Comparison of ENCODE assay signal across 28 cellular contexts in genomic region chr6:33235221-33235634, GRCh38. TPM values are rescaled to one million over a fixed set of nuclear protein-coding genes. Genes with fewer than 3 reads are reported as not detected.
DNase-seq lines count a peak whose midpoint lies in the region; ATAC-seq and TF ChIP-seq lines count a peak whose summit lies in the region.
"Had no signal": no experiment of that assay in that cellular context is flagged by ENCODE, and none has a peak within 500 bp of the region (broad histone marks: within the 10 kb centered on the region; RNA-seq: fewer than 3 reads in every experiment).

No MANE protein-coding gene starts in this region.

- peaks cover 28% of the 10 kb centered on the region for H3K4me1 ChIP-seq in BLaER1
- peaks cover 9% of the 10 kb centered on the region for H3K4me1 ChIP-seq in HUES64 (ENCODE audit: insufficient read depth, low read length)
- peaks cover 8% of the 10 kb centered on the region for H3K4me1 ChIP-seq in mesodermal cell (ENCODE audit: control insufficient read depth, insufficient read depth, low read length, poor library complexity, severe bottlenecking)
- H3K4me1 ChIP-seq: Peyer's patch, prostate gland, stomach, uterus had no signal

- no peaks in the 10 kb centered on the region for H3K27me3 ChIP-seq in BLaER1
- H3K27me3 ChIP-seq in HUES64 (ENCODE audit: insufficient read depth, low read length): peaks cover 2% of the 10 kb centered on the region
- H3K27me3 ChIP-seq: Peyer's patch, uterus had no signal

- peak overlapping the region; percentile 79 for H3K27ac Mint-ChIP-seq in chondrocyte (ENCODE audit: unreplicated experiment)
- no peak overlapping the region for H3K27ac Mint-ChIP-seq in stimulated activated naive CD8-positive, alpha-beta T cell treated with anti-CD3 and anti-CD28 coated beads, Interleukin-15, amount 100 ng/mL, for 72 hours
- H3K27ac Mint-ChIP-seq: activated CD4-positive, alpha-beta T cell treated with anti-CD3 and anti-CD28 coated beads for 36 hours; activated CD8-positive, alpha-beta T cell treated with anti-CD3 and anti-CD28 coated beads for 36 hours; activated naive CD4-positive, alpha-beta T cell treated with anti-CD3 and anti-CD28 coated beads, Interleukin-2, amount 10 ng/mL, durations not matched to agents 7 days and 5 days; activated T-helper 17 cell treated with anti-CD3 and anti-CD28 coated beads, Interleukin-2, amount 50 U/mL, for 72 hours; CD8-positive, alpha-beta T cell; T-helper 2 cell treated with Interferon-gamma antibody and Interleukin-4, amounts not matched to agents 5 μg/mL and 100 μg/mL, for 36 hours had no signal

- H3K9me3 ChIP-seq in BLaER1 (no peaks in the 10 kb centered on the region), HUES64 (ENCODE audit: insufficient read depth, low read depth, low read length) (no peaks in the 10 kb centered on the region), mesodermal cell (ENCODE audit: control insufficient read depth, low read length) (no peaks in the 10 kb centered on the region)
- H3K9me3 ChIP-seq: Peyer's patch, prostate gland, stomach, uterus had no signal

- DNase-seq in chondrocyte (ENCODE audit: low spot score): no peak
- DNase-seq in G401 (ENCODE audit: low spot score): no peak
- DNase-seq in stimulated activated naive CD8-positive, alpha-beta T cell treated with anti-CD3 and anti-CD28 coated beads, Interleukin-15, amount 100 ng/mL, for 72 hours: no peak
- DNase-seq in erythroblast (lab: John Stamatoyannopoulos, UW): no peak
- DNase-seq: activated CD4-positive, alpha-beta T cell treated with anti-CD3 and anti-CD28 coated beads for 36 hours; activated CD8-positive, alpha-beta T cell treated with anti-CD3 and anti-CD28 coated beads for 36 hours; activated naive CD4-positive, alpha-beta T cell treated with anti-CD3 and anti-CD28 coated beads, Interleukin-2, amount 10 ng/mL, durations not matched to agents 7 days and 5 days; AML-193; CD8-positive, alpha-beta T cell; cerebellar nuclear complex; NCI-H2029 treated with DMSO at 0.1 percent for 48 hours; NCI-H446 treated with DMSO at 0.1 percent for 48 hours; NCI-H82; SHP77 treated with DMSO at 0.1 percent for 48 hours; stomach; uterus had no signal

- H3K9ac ChIP-seq in BLaER1 (peak overlapping the region; percentile 34; the same call in 1 of the 2 replicates), HUES64 (ENCODE audit: low read depth, low read length) (no peak overlapping the region)
- H3K9ac ChIP-seq: KMS-11 had no signal

- no peak for TF ChIP-seq POLR2A in erythroblast (IDR thresholded peaks at IDR 0.05; ENCODE audit: low read length)

- H4K20me1 ChIP-seq in BLaER1: no peaks in the 10 kb centered on the region

- in situ Hi-C loops in G401 (cut with HindIII; ENCODE audit: low sequenced_read_pairs): no loop called here

- ATAC-seq in stimulated activated naive CD8-positive, alpha-beta T cell treated with anti-CD3 and anti-CD28 coated beads, Interleukin-15, amount 100 ng/mL, for 72 hours: no peak
- no peak for ATAC-seq in GM19395 (IDR thresholded peaks at IDR 0.05; ENCODE audit: unreplicated experiment)
- ATAC-seq: activated CD4-positive, alpha-beta T cell treated with anti-CD3 and anti-CD28 coated beads for 36 hours; activated CD8-positive, alpha-beta T cell treated with anti-CD3 and anti-CD28 coated beads for 36 hours; activated T-helper 17 cell treated with anti-CD3 and anti-CD28 coated beads, Interleukin-2, amount 50 U/mL, for 72 hours; CD8-positive, alpha-beta T cell; sciatic nerve had no signal

- no peaks in the 10 kb centered on the region for H3K36me3 ChIP-seq in BLaER1
- no peaks in the 10 kb centered on the region for H3K36me3 ChIP-seq in HUES64 (ENCODE audit: insufficient read depth, low read length)
- H3K36me3 ChIP-seq in mesodermal cell (ENCODE audit: control insufficient read depth, insufficient read depth, low read length): no peaks in the 10 kb centered on the region
- H3K36me3 ChIP-seq: Peyer's patch, prostate gland, stomach, uterus had no signal

- H3K36me3 Mint-ChIP-seq in chondrocyte (ENCODE audit: low read depth): no peaks in the 10 kb centered on the region
- H3K36me3 Mint-ChIP-seq: activated naive CD4-positive, alpha-beta T cell treated with anti-CD3 and anti-CD28 coated beads, Interleukin-2, amount 10 ng/mL, durations not matched to agents 7 days and 5 days; brain; CD8-positive, alpha-beta T cell had no signal

- H3K9me3 Mint-ChIP-seq in chondrocyte (ENCODE audit: low read depth): no peaks in the 10 kb centered on the region
- no peaks in the 10 kb centered on the region for H3K9me3 Mint-ChIP-seq in stimulated activated naive CD8-positive, alpha-beta T cell treated with anti-CD3 and anti-CD28 coated beads, Interleukin-15, amount 100 ng/mL, for 72 hours
- H3K9me3 Mint-ChIP-seq: activated CD8-positive, alpha-beta T cell treated with anti-CD3 and anti-CD28 coated beads for 36 hours; activated naive CD4-positive, alpha-beta T cell treated with anti-CD3 and anti-CD28 coated beads, Interleukin-2, amount 10 ng/mL, durations not matched to agents 7 days and 5 days; activated T-helper 17 cell treated with anti-CD3 and anti-CD28 coated beads, Interleukin-2, amount 50 U/mL, for 72 hours; brain; CD8-positive, alpha-beta T cell; T-helper 2 cell treated with Interferon-gamma antibody and Interleukin-4, amounts not matched to agents 5 μg/mL and 100 μg/mL, for 36 hours had no signal

- peak overlapping the region; percentile 68 for H3K4me2 ChIP-seq in BLaER1
- H3K4me2 ChIP-seq: hepatocyte, KMS-11 had no signal

- H3K4me1 Mint-ChIP-seq in chondrocyte (ENCODE audit: low read depth): peaks cover 10% of the 10 kb centered on the region
- H3K4me1 Mint-ChIP-seq in stimulated activated naive CD8-positive, alpha-beta T cell treated with anti-CD3 and anti-CD28 coated beads, Interleukin-15, amount 100 ng/mL, for 72 hours: peaks cover 5% of the 10 kb centered on the region
- H3K4me1 Mint-ChIP-seq: activated CD4-positive, alpha-beta T cell treated with anti-CD3 and anti-CD28 coated beads for 36 hours; activated naive CD4-positive, alpha-beta T cell treated with anti-CD3 and anti-CD28 coated beads, Interleukin-2, amount 10 ng/mL, durations not matched to agents 7 days and 5 days had no signal

- TF ChIP-seq CTCF in chondrocyte (IDR thresholded peaks at IDR 0.05): no peak

- peaks cover 35% of the 10 kb centered on the region for H3K27me3 Mint-ChIP-seq in chondrocyte (ENCODE audit: low read depth)
- peaks cover 32% of the 10 kb centered on the region for H3K27me3 Mint-ChIP-seq in stimulated activated naive CD8-positive, alpha-beta T cell treated with anti-CD3 and anti-CD28 coated beads, Interleukin-15, amount 100 ng/mL, for 72 hours

- no peak overlapping the region for H3K4me3 ChIP-seq in BLaER1
- 0 out of 2 replicates have a peak overlapping the region, but pooled peaks have one; percentile 3 for H3K4me3 ChIP-seq in HUES64 (ENCODE audit: low read length)
- no peak overlapping the region for H3K4me3 ChIP-seq in mesodermal cell (ENCODE audit: extremely low read depth, insufficient read depth, low read length, poor library complexity, severe bottlenecking)
- H3K4me3 ChIP-seq: hepatocyte, Peyer's patch, prostate gland, stomach, uterus had no signal

- 12% methylated on average over 6 of the region's 6 CpGs for whole genome bisulfite sequencing in HUES64
- 17 to 26% methylated on average over 6 of the region's 6 CpGs for WGBS in mesodermal cell (ENCODE audit: insufficient coverage in 2 of 2), 2 experiments

- H3K27ac ChIP-seq in BLaER1: peak overlapping the region; percentile 40; the same call in 1 of the 2 replicates
- H3K27ac ChIP-seq in HUES64 (ENCODE audit: low read depth, low read length): no peak overlapping the region
- peak overlapping the region; percentile 29 for H3K27ac ChIP-seq in mesodermal cell (ENCODE audit: low read depth, low read length, severe bottlenecking)
- H3K27ac ChIP-seq: hepatocyte, KMS-11, Peyer's patch, prostate gland, stomach, uterus had no signal

- H3K4me3 Mint-ChIP-seq in chondrocyte (ENCODE audit: unreplicated experiment): no peak overlapping the region
- no peak overlapping the region for H3K4me3 Mint-ChIP-seq in stimulated activated naive CD8-positive, alpha-beta T cell treated with anti-CD3 and anti-CD28 coated beads, Interleukin-15, amount 100 ng/mL, for 72 hours
- H3K4me3 Mint-ChIP-seq: activated CD4-positive, alpha-beta T cell treated with anti-CD3 and anti-CD28 coated beads for 36 hours; activated CD8-positive, alpha-beta T cell treated with anti-CD3 and anti-CD28 coated beads for 36 hours; activated naive CD4-positive, alpha-beta T cell treated with anti-CD3 and anti-CD28 coated beads, Interleukin-2, amount 10 ng/mL, durations not matched to agents 7 days and 5 days; activated T-helper 17 cell treated with anti-CD3 and anti-CD28 coated beads, Interleukin-2, amount 50 U/mL, for 72 hours; CD8-positive, alpha-beta T cell; T-helper 2 cell treated with Interferon-gamma antibody and Interleukin-4, amounts not matched to agents 5 μg/mL and 100 μg/mL, for 36 hours had no signal

RNA-seq across cellular contexts. Expression of gene RING1, which starts 26.9 kb away (rescaled TPM):
- 27.4 TPM for polyA plus RNA-seq in HUES64 (2013, experiment 1 of 2)
- polyA plus RNA-seq in HUES64 (2013, experiment 2 of 2): 29.5 TPM
- 42.8 to 49.7 TPM (median 44.5 TPM) in 3 replicates for total RNA-seq in chondrocyte
- 30.4 TPM for polyA plus RNA-seq in mesodermal cell (2013, experiment 1 of 2)
- polyA plus RNA-seq in mesodermal cell (2013, experiment 2 of 2): 27.6 TPM
- total RNA-seq in G401 (2014; rRNA removed; shearing (Covaris generic)): 51.2 and 53.3 TPM in 2 replicates

RNA-seq across cellular contexts. Expression of gene HSD17B8, which starts 30.8 kb away (rescaled TPM):
- 3.5 TPM for polyA plus RNA-seq in HUES64 (2013, experiment 1 of 2)
- polyA plus RNA-seq in HUES64 (2013, experiment 2 of 2): 3.2 TPM
- 0.60 to 2.8 TPM (median 1.1 TPM) in 3 replicates for total RNA-seq in chondrocyte
- 4.5 TPM for polyA plus RNA-seq in mesodermal cell (2013, experiment 1 of 2)
- 3.3 TPM for polyA plus RNA-seq in mesodermal cell (2013, experiment 2 of 2)
- total RNA-seq in G401 (2014; rRNA removed; shearing (Covaris generic)): 13.3 and 18.2 TPM in 2 replicates

RNA-seq across cellular contexts. Expression of gene SLC39A7, which starts 34.6 kb away (rescaled TPM):
- 75.8 TPM for polyA plus RNA-seq in HUES64 (2013, experiment 1 of 2)
- 72.8 TPM for polyA plus RNA-seq in HUES64 (2013, experiment 2 of 2)
- total RNA-seq in chondrocyte: 222 to 238 TPM (median 225 TPM) in 3 replicates
- polyA plus RNA-seq in mesodermal cell (2013, experiment 1 of 2): 136 TPM
- polyA plus RNA-seq in mesodermal cell (2013, experiment 2 of 2): 121 TPM
- 102 and 108 TPM in 2 replicates for total RNA-seq in G401 (2014; rRNA removed; shearing (Covaris generic))

RNA-seq across cellular contexts. Expression of gene RXRB, which starts 34.8 kb away (rescaled TPM):
- polyA plus RNA-seq in HUES64 (2013, experiment 1 of 2): 13.1 TPM
- polyA plus RNA-seq in HUES64 (2013, experiment 2 of 2): 12.7 TPM
- total RNA-seq in chondrocyte: 45.1 to 51.5 TPM (median 46.5 TPM) in 3 replicates
- polyA plus RNA-seq in mesodermal cell (2013, experiment 1 of 2): 39.3 TPM
- polyA plus RNA-seq in mesodermal cell (2013, experiment 2 of 2): 31.0 TPM
- total RNA-seq in G401 (2014; rRNA removed; shearing (Covaris generic)): 11.5 and 18.8 TPM in 2 replicates

RNA-seq across cellular contexts. Expression of gene VPS52, which starts 36.4 kb away (rescaled TPM):
- polyA plus RNA-seq in HUES64 (2013, experiment 1 of 2): 35.7 TPM
- polyA plus RNA-seq in HUES64 (2013, experiment 2 of 2): 35.3 TPM
- 35.8 to 49.9 TPM (median 36.0 TPM) in 3 replicates for total RNA-seq in chondrocyte
- 52.6 TPM for polyA plus RNA-seq in mesodermal cell (2013, experiment 1 of 2)
- polyA plus RNA-seq in mesodermal cell (2013, experiment 2 of 2): 44.6 TPM
- total RNA-seq in G401 (2014; rRNA removed; shearing (Covaris generic)): 11.3 and 27.1 TPM in 2 replicates
